ENCODE assay signal across 8 cellular contexts in genomic region chr1:64966158-64966963, GRCh38. TPM values are rescaled to one million over a fixed set of nuclear protein-coding genes. Genes with fewer than 3 reads are reported as not detected.
DNase-seq lines count a peak whose midpoint lies in the region; ATAC-seq and TF ChIP-seq lines count a peak whose summit lies in the region.

Gene JAK1, minus strand, starts transcription at chr1:64966549. Its CDS starts 80,285 bp downstream, at chr1:64886264.

- DNase-seq in CD4-positive, alpha-beta T cell = peak; percentile 80 to 91 (median 90)
- DNase-seq in NCI-H82 (lab: John Stamatoyannopoulos, UW) (peak; percentile 89), medulla oblongata (ENCODE audit: extremely low spot score) (peak; percentile 91)
- DNase-seq in activated CD8-positive, alpha-beta memory T cell treated with anti-CD3 and anti-CD28 coated beads for 1 hour (ENCODE audit: extremely low read depth in 1 of 2, low read depth in 1 of 2) = peak; percentile 68 to 90
- DNase-seq in effector CD8-positive, alpha-beta T cell (lab: John Stamatoyannopoulos, UW) = peak; percentile 79
- peak; percentile 72 to 93 (median 76) for DNase-seq in stimulated activated CD4-positive, alpha-beta T cell treated with anti-CD3 and anti-CD28 coated beads, TNF-alpha, amount 100 ng/mL, for 48 hours (ENCODE audit: low read depth in 3 of 3)

- H3K27me3 ChIP-seq in CD4-positive, alpha-beta T cell (ENCODE audit: control insufficient read depth, insufficient read depth, low read length) = no peaks in the 10 kb centered on the region

- H3K36me3 Mint-ChIP-seq in CD4-positive, alpha-beta T cell (ENCODE audit: low read depth) = peaks cover 18% of the 10 kb centered on the region

- intact Hi-C loops in CD4-positive, alpha-beta T cell (cut with DNase I, micrococcal nuclease) = loop anchor here (1.0 to 10.0 kb wide), 7 partner anchors 34 to 452 kb away; partner anchors contain the start of gene RAVER2 (in 1 of the 2)

- no peak for TF ChIP-seq CTCF in CD4-positive, alpha-beta T cell (IDR thresholded peaks at IDR 0.05)

- peak; percentile 78 for ATAC-seq in CD4-positive, alpha-beta T cell (ENCODE audit: poor library complexity)
- ATAC-seq in GM19395 (IDR thresholded peaks at IDR 0.05; ENCODE audit: unreplicated experiment) (peak; percentile 79), HG03521 (IDR thresholded peaks at IDR 0.05; ENCODE audit: unreplicated experiment) (peak; percentile 78)

- no peaks in the 10 kb centered on the region for H3K9me3 Mint-ChIP-seq in CD4-positive, alpha-beta T cell

- no peaks in the 10 kb centered on the region for H3K27me3 Mint-ChIP-seq in CD4-positive, alpha-beta T cell

- CTCF ChIA-PET in CD4-positive, alpha-beta T cell (lab: Charles Lee) = interaction anchor here (0.7 to 1.9 kb wide), 4 partner anchors 36 to 109 kb away, joined by 3 to 6 read pairs (median 5); no protein-coding TSS in a partner anchor

- H3K9me3 ChIP-seq in CD4-positive, alpha-beta T cell (ENCODE audit: control insufficient read depth, low read length) = no peaks in the 10 kb centered on the region

- H3K4me3 Mint-ChIP-seq in CD4-positive, alpha-beta T cell = peak within 1 kb of the TSS; percentile 98

- POLR2A ChIA-PET in CD4-positive, alpha-beta T cell (lab: Charles Lee) = interaction anchor here (0.6 to 3.7 kb wide), 47 partner anchors 9 to 1958 kb away, joined by 3 to 65 read pairs (median 6); partner anchors contain the start of genes DNAI4, LEPR, LEPROT and PGM1

- peaks cover 56% of the 10 kb centered on the region for H3K4me1 Mint-ChIP-seq in CD4-positive, alpha-beta T cell (ENCODE audit: low read depth)

- peak within 1 kb of the TSS; percentile 96 for H3K27ac ChIP-seq in CD4-positive, alpha-beta T cell (ENCODE audit: low read depth, low read length)

- peak within 1 kb of the TSS; percentile 97 for H3K27ac Mint-ChIP-seq in CD4-positive, alpha-beta T cell

RNA-seq across cellular contexts. Expression of gene JAK1, which starts in this region (rescaled TPM):
- 100 to 1,000 TPM; 240 to 252 TPM for total RNA-seq in CD4-positive, alpha-beta T cell

Comparison
In these comparisons a context has a peak if more than half of its experiments do, and no peak if none do; other contexts are left out.
1. Peak in every context shown above with its lines: DNase-seq, ATAC-seq and H3K27ac ChIP-seq.